In genomic region chr5:23221838-23222237, GRCh38 we compare ENCODE assay signal across 26 cellular contexts.
"Had no signal": no experiment of that assay in that cellular context is flagged by ENCODE, and none has a peak within 500 bp of the region (broad histone marks: within the 10 kb centered on the region; RNA-seq: fewer than 3 reads in every experiment).

No MANE protein-coding gene starts in this region.

- ATAC-seq: activated naive CD4-positive, alpha-beta T cell treated with anti-CD3 and anti-CD28 coated beads, Interleukin-2, amount 50 U/mL, for 72 hours; activated naive CD8-positive, alpha-beta T cell treated with anti-CD3 and anti-CD28 coated beads, Interleukin-2, amount 50 U/mL, for 24 hours; activated T-cell treated with anti-CD3 and anti-CD28 coated beads, Interleukin-2, amount 50 U/mL, for 4 hours; activated T-cell treated with anti-CD3 and anti-CD28 coated beads, Interleukin-2, amount 50 U/mL, for 72 hours; activated T-helper 17 cell treated with anti-CD3 and anti-CD28 coated beads, Interleukin-2, amount 50 U/mL, for 72 hours; body of pancreas had no signal

- DNase-seq: activated effector memory CD4-positive, alpha-beta T cell treated with anti-CD3 and anti-CD28 coated beads, Interleukin-2, amount 50 U/mL, for 16 hours; activated effector memory CD4-positive, alpha-beta T cell treated with Interleukin-2 at 50 U/mL for 16 hours; activated gamma-delta T cell; activated gamma-delta T cell treated with Interleukin-2 at 50 U/mL for 16 hours; activated naive CD4-positive, alpha-beta T cell; activated naive CD4-positive, alpha-beta T cell treated with anti-CD3 and anti-CD28 coated beads for 36 hours; activated naive CD4-positive, alpha-beta T cell treated with anti-CD3 and anti-CD28 coated beads, Interleukin-2, amount 10 ng/mL, durations not matched to agents 7 days and 5 days; activated naive CD4-positive, alpha-beta T cell treated with anti-CD3 and anti-CD28 coated beads, Interleukin-2, amount 50 U/mL, for 16 hours; activated naive CD4-positive, alpha-beta T cell treated with Interleukin-2 at 50 U/mL for 16 hours; activated naive CD8-positive, alpha-beta T cell treated with anti-CD3 and anti-CD28 coated beads for 36 hours; activated naive CD8-positive, alpha-beta T cell treated with anti-CD3 and anti-CD28 coated beads, Interleukin-2, amount 10 ng/mL, durations not matched to agents 7 days and 5 days; activated naive CD8-positive, alpha-beta T cell treated with anti-CD3 and anti-CD28 coated beads, Interleukin-2, amount 50 U/mL, for 24 hours; activated T-cell treated with anti-CD3 and anti-CD28 coated beads, Interleukin-2, amount 50 U/mL, for 1 hour; activated T-cell treated with anti-CD3 and anti-CD28 coated beads, Interleukin-2, amount 50 U/mL, for 24 hours; activated T-cell treated with anti-CD3 and anti-CD28 coated beads, Interleukin-2, amount 50 U/mL, for 4 hours; activated T-cell treated with anti-CD3 and anti-CD28 coated beads, Interleukin-2, amount 50 U/mL, for 48 hours; activated T-cell treated with anti-CD3 and anti-CD28 coated beads, Interleukin-2, amount 50 U/mL, for 72 hours; adrenal gland; amniotic stem cell; aorta; body of pancreas; brain microvascular endothelial cell; central memory CD4-positive, alpha-beta T cell; cerebellar nuclear complex had no signal
